Comparison of ENCODE assay signal across 17 cellular contexts in the genomic region with DNA sequence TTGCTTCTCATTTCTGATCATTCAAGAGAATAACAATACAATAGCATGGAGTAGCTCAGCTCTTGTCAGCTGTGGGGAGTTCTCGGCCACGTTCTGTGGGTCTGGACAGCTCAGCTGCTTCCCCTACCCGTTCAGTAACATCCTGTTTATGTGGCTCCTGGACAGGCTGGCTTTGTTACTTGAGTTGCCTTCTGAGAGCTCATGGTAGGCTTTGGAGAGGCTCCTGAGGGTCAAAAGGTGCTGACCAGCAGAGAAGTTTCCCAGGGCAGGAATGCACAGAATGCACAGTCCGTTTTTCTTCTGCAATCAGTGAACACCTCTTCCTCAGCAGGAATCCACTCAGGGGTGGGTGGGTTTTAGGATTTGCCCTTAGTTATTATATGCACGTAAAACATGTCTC.
"Had no signal": no experiment of that assay in that cellular context is flagged by ENCODE, and none has a peak within 500 bp of the region (broad histone marks: within the 10 kb centered on the region; RNA-seq: fewer than 3 reads in every experiment).

No MANE protein-coding gene starts in this region.

- H3K9me3 Mint-ChIP-seq: activated B cell treated with CpG ODN at 0.5 μM for 24 hours; activated naive CD4-positive, alpha-beta T cell treated with anti-CD3 and anti-CD28 coated beads for 36 hours; activated naive CD8-positive, alpha-beta T cell treated with anti-CD3 and anti-CD28 coated beads, Interleukin-2, amount 10 ng/mL, durations not matched to agents 7 days and 5 days; dendritic cell treated with granulocyte-macrophage colony-stimulating factor and Interleukin-4, amounts not matched to agents 40 ng/mL and 50 ng/mL, for 4 days had no signal

- H3K36me3 ChIP-seq: thoracic aorta, upper lobe of left lung had no signal

- H3K27me3 Mint-ChIP-seq: activated CD4-positive, alpha-beta T cell treated with anti-CD3 and anti-CD28 coated beads for 36 hours; activated naive CD8-positive, alpha-beta T cell treated with anti-CD3 and anti-CD28 coated beads, Interleukin-2, amount 10 ng/mL, durations not matched to agents 7 days and 5 days had no signal

- H3K9me3 ChIP-seq: thoracic aorta, upper lobe of left lung had no signal

- H3K27ac ChIP-seq: foreskin keratinocyte, thoracic aorta, upper lobe of left lung had no signal

- H3K4me3 Mint-ChIP-seq: activated B cell treated with CpG ODN at 0.5 μM for 24 hours; activated CD4-positive, alpha-beta T cell treated with anti-CD3 and anti-CD28 coated beads for 36 hours; activated naive CD4-positive, alpha-beta T cell treated with anti-CD3 and anti-CD28 coated beads for 36 hours; activated naive CD8-positive, alpha-beta T cell treated with anti-CD3 and anti-CD28 coated beads, Interleukin-2, amount 10 ng/mL, durations not matched to agents 7 days and 5 days; dendritic cell treated with granulocyte-macrophage colony-stimulating factor and Interleukin-4, amounts not matched to agents 40 ng/mL and 50 ng/mL, for 4 days had no signal

- H3K27ac Mint-ChIP-seq: activated B cell treated with CpG ODN at 0.5 μM for 24 hours; activated CD4-positive, alpha-beta T cell treated with anti-CD3 and anti-CD28 coated beads for 36 hours; activated naive CD4-positive, alpha-beta T cell treated with anti-CD3 and anti-CD28 coated beads for 36 hours; activated naive CD8-positive, alpha-beta T cell treated with anti-CD3 and anti-CD28 coated beads, Interleukin-2, amount 10 ng/mL, durations not matched to agents 7 days and 5 days; dendritic cell treated with granulocyte-macrophage colony-stimulating factor and Interleukin-4, amounts not matched to agents 40 ng/mL and 50 ng/mL, for 4 days had no signal

- H3K27me3 ChIP-seq: upper lobe of left lung had no signal

- H3K4me3 ChIP-seq: thoracic aorta, upper lobe of left lung had no signal

- H3K36me3 Mint-ChIP-seq: activated naive CD8-positive, alpha-beta T cell treated with anti-CD3 and anti-CD28 coated beads, Interleukin-2, amount 10 ng/mL, durations not matched to agents 7 days and 5 days had no signal

- H3K4me1 ChIP-seq: foreskin keratinocyte, upper lobe of left lung had no signal

- DNase-seq: activated B cell treated with CpG ODN at 0.5 μM for 24 hours; activated CD4-positive, alpha-beta T cell treated with anti-CD3 and anti-CD28 coated beads for 36 hours; activated CD4-positive, alpha-beta T cell treated with anti-CD3 and anti-CD28 coated beads, Interleukin-2, amount 50 U/mL, for 48 hours; activated naive CD4-positive, alpha-beta T cell treated with anti-CD3 and anti-CD28 coated beads for 36 hours; activated naive CD8-positive, alpha-beta T cell treated with anti-CD3 and anti-CD28 coated beads, Interleukin-2, amount 10 ng/mL, durations not matched to agents 7 days and 5 days; activated T-cell treated with anti-CD3 and anti-CD28 coated beads, Interleukin-2, amount 50 U/mL, for 48 hours; amniotic stem cell; effector CD4-positive, alpha-beta T cell; foreskin keratinocyte; hippocampal formation; retina; stimulated activated CD4-positive, alpha-beta T cell treated with anti-CD3 and anti-CD28 coated beads, Interleukin-4, amount 100 ng/mL, for 1 hour; stimulated activated naive CD4-positive, alpha-beta T cell treated with Interleukin-2 at 50 U/mL for 16 hours; T-helper 9 cell; upper lobe of left lung had no signal

- H3K4me1 Mint-ChIP-seq: activated B cell treated with CpG ODN at 0.5 μM for 24 hours; activated CD4-positive, alpha-beta T cell treated with anti-CD3 and anti-CD28 coated beads for 36 hours; activated naive CD8-positive, alpha-beta T cell treated with anti-CD3 and anti-CD28 coated beads, Interleukin-2, amount 10 ng/mL, durations not matched to agents 7 days and 5 days had no signal
